30 cellular contexts compared by ENCODE assay signal in genomic region chr2:119469131-119469530, GRCh38. TPM values are rescaled to one million over a fixed set of nuclear protein-coding genes. Genes with fewer than 3 reads are reported as not detected.
"Had no signal": no experiment of that assay in that cellular context is flagged by ENCODE, and none has a peak within 500 bp of the region (broad histone marks: within the 10 kb centered on the region; RNA-seq: fewer than 3 reads in every experiment).

No MANE protein-coding gene starts in this region.

- H3K27me3 ChIP-seq: adrenal gland, brain microvascular endothelial cell had no signal

- H3K9me3 ChIP-seq: adrenal gland had no signal

- FAIRE-seq: K562, RCC 7860 had no signal

- DNase-seq: activated B cell treated with CpG ODN at 0.5 μM for 24 hours; activated CD4-positive, alpha-beta memory T cell treated with anti-CD3 and anti-CD28 coated beads for 36 hours; activated CD4-positive, alpha-beta T cell treated with anti-CD3 and anti-CD28 coated beads for 4 hours; activated CD4-positive, alpha-beta T cell treated with anti-CD3 and anti-CD28 coated beads, Interleukin-2, amount 50 U/mL, for 1 hour; activated CD4-positive, CD25-positive, alpha-beta regulatory T cell treated with anti-CD3 and anti-CD28 coated beads, Interleukin-2, amount 50 U/mL, for 72 hours; activated CD8-positive, alpha-beta memory T cell treated with anti-CD3 and anti-CD28 coated beads, Interleukin-2, amount 50 U/mL, for 4 hours; activated gamma-delta T cell treated with Interleukin-2 at 50 U/mL for 16 hours; activated naive CD4-positive, alpha-beta T cell treated with anti-CD3 and anti-CD28 coated beads for 36 hours; activated T-cell treated with anti-CD3 and anti-CD28 coated beads for 4 hours; activated T-cell treated with anti-CD3 and anti-CD28 coated beads, Interleukin-2, amount 50 U/mL, for 4 hours; adrenal gland; anterior cingulate cortex; NCI-H146; NCI-H2171 treated with DMSO at 0.1 percent for 48 hours; NCI-H2227 treated with DMSO at 0.1 percent for 48 hours; NCI-H446; SIG-M5; T-cell; T-helper 17 cell had no signal

- H3K36me3 ChIP-seq: adrenal gland, brain microvascular endothelial cell had no signal

- ATAC-seq: activated naive CD4-positive, alpha-beta T cell treated with anti-CD3 and anti-CD28 coated beads, Interleukin-2, amount 50 U/mL, for 72 hours; activated T-cell treated with anti-CD3 and anti-CD28 coated beads, Interleukin-2, amount 50 U/mL, for 4 hours; K562; Right ventricle myocardium inferior; SK-N-SH treated with all-trans-retinoic acid at 6 μM for 48 hours; T-cell; T-helper 17 cell had no signal

- H3K27ac ChIP-seq: adrenal gland, brain microvascular endothelial cell, RWPE1, VCaP had no signal

- H3K4me3 ChIP-seq: adrenal gland, K562 had no signal

RNA-seq across cellular contexts. Expression of gene TMEM37, which starts 37.5 kb away (rescaled TPM):
- total RNA-seq: activated CD4-positive, alpha-beta memory T cell treated with anti-CD3 and anti-CD28 coated beads for 36 hours; activated naive CD4-positive, alpha-beta T cell treated with anti-CD3 and anti-CD28 coated beads for 36 hours; activated naive CD4-positive, alpha-beta T cell treated with anti-CD3 and anti-CD28 coated beads, Interleukin-2, amount 50 U/mL, for 72 hours; activated T-helper 1 cell treated with anti-CD3 and anti-CD28 coated beads, Interleukin-12 subunit alpha, Interleukin-12 subunit beta, Interleukin-2, Interleukin-4 antibody, amounts not matched to agents 30 ng/mL and 10 ng/mL and 1 ng/mL, durations not matched to agents 14 hours and 24 hours and 36 hours; M059J; SK-MEL-5; T-helper 17 cell had no signal

RNA-seq across cellular contexts. Expression of gene SCTR, which starts 55.2 kb away (rescaled TPM):
- total RNA-seq: activated B cell treated with CpG ODN at 0.5 μM for 24 hours; activated CD4-positive, alpha-beta memory T cell treated with anti-CD3 and anti-CD28 coated beads for 36 hours; activated naive CD4-positive, alpha-beta T cell treated with anti-CD3 and anti-CD28 coated beads for 36 hours; activated naive CD4-positive, alpha-beta T cell treated with anti-CD3 and anti-CD28 coated beads, Interleukin-2, amount 50 U/mL, for 72 hours; activated T-cell treated with anti-CD3 and anti-CD28 coated beads, Interleukin-2, amount 50 U/mL, for 4 hours; activated T-helper 1 cell treated with anti-CD3 and anti-CD28 coated beads, Interleukin-12 subunit alpha, Interleukin-12 subunit beta, Interleukin-2, Interleukin-4 antibody, amounts not matched to agents 30 ng/mL and 10 ng/mL and 1 ng/mL, durations not matched to agents 14 hours and 24 hours and 36 hours; K562; M059J; SK-MEL-5; T-cell; T-helper 17 cell had no signal
- polyA plus RNA-seq: K562 had no signal
